In genomic region chr7:137798073-137798763, GRCh38 we compare ENCODE assay signal across 19 cellular contexts. TPM values are rescaled to one million over a fixed set of nuclear protein-coding genes. Genes with fewer than 3 reads are reported as not detected.
DNase-seq lines count a peak whose midpoint lies in the region; ATAC-seq and TF ChIP-seq lines count a peak whose summit lies in the region.
"Had no signal": no experiment of that assay in that cellular context is flagged by ENCODE, and none has a peak within 500 bp of the region (broad histone marks: within the 10 kb centered on the region; RNA-seq: fewer than 3 reads in every experiment).

No MANE protein-coding gene starts in this region.

- no peak overlapping the region for H3K4me3 ChIP-seq in GM12865 (ENCODE audit: low read depth, low read length)
- H3K4me3 ChIP-seq: A549, SJSA1, transverse colon had no signal

- DNase-seq in GM12865 (ENCODE audit: low read depth): peak; percentile 72
- no peak for DNase-seq in omental fat pad (ENCODE audit: low spot score)
- DNase-seq in stimulated activated CD4-positive, alpha-beta T cell treated with anti-CD3 and anti-CD28 coated beads, Interleukin-4, amount 100 ng/mL, for 4 hours: no peak
- no peak for DNase-seq in inferior parietal cortex (ENCODE audit: extremely low spot score)
- no peak for DNase-seq in RKO (ENCODE audit: low spot score)
- DNase-seq: activated CD4-positive, CD25-positive, alpha-beta regulatory T cell; activated T-cell treated with anti-CD3 and anti-CD28 coated beads, Interleukin-2, amount 50 U/mL, for 4 hours; anterior cingulate cortex; foreskin keratinocyte; natural killer cell; NCI-H1105; NCI-H510A; transverse colon had no signal

- TF ChIP-seq CTCF in GM12865 (IDR thresholded peaks at IDR 0.05; ENCODE audit: insufficient read depth, low read depth, low read length, missing control alignments) (no peak), omental fat pad (IDR thresholded peaks at IDR 0.05) (no peak)

- peak; percentile 85 for ATAC-seq in GM19328 (IDR thresholded peaks at IDR 0.05; ENCODE audit: unreplicated experiment)
- peak; percentile 96 for ATAC-seq in HG02571 (IDR thresholded peaks at IDR 0.05; ENCODE audit: unreplicated experiment)
- peak; percentile 85 for ATAC-seq in HG03139 (IDR thresholded peaks at IDR 0.05; ENCODE audit: unreplicated experiment)
- ATAC-seq in omental fat pad (ENCODE audit: low FRiP score): no peak
- ATAC-seq: A549; activated T-cell treated with anti-CD3 and anti-CD28 coated beads, Interleukin-2, amount 50 U/mL, for 4 hours; foreskin keratinocyte; HepG2; natural killer cell had no signal

RNA-seq across cellular contexts. Expression of gene DGKI, which starts 48.6 kb away (rescaled TPM):
- 1 to 10 TPM in 3 of 4 donors, under 1 TPM in 1; 0.16 to 4.4 (median 2.1) TPM for total RNA-seq in omental fat pad
- total RNA-seq: foreskin keratinocyte had no signal
